ENCODE assay signal across 28 cellular contexts in the genomic region with DNA sequence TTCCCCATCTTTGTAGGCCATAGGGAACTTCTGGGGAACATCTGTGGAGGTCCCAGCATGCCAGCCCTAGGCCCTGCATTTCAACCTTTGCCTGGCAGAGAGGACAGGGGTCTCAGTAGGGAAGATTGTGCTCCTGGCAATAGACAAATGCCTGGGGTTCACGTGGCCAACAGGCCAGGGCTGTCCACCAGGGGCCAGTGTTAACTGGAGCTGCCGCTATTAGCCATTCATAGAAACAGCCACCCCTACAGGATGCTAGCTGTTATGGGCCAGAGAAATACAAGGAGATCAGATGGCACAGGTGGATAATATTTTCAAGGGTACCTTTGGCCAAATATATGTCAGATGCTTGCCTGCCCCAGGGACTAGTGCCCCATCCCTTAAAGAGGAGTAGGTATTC.
"Had no signal": no experiment of that assay in that cellular context is flagged by ENCODE, and none has a peak within 500 bp of the region (broad histone marks: within the 10 kb centered on the region; RNA-seq: fewer than 3 reads in every experiment).

No MANE protein-coding gene starts in this region.

- H3K27ac Mint-ChIP-seq: activated B cell treated with CpG ODN at 0.5 μM for 24 hours; activated CD4-positive, alpha-beta memory T cell treated with anti-CD3 and anti-CD28 coated beads for 36 hours; activated naive CD4-positive, alpha-beta T cell treated with anti-CD3 and anti-CD28 coated beads for 36 hours; activated naive CD8-positive, alpha-beta T cell treated with anti-CD3 and anti-CD28 coated beads, Interleukin-2, amount 10 ng/mL, durations not matched to agents 7 days and 5 days; activated T-cell treated with anti-CD3 and anti-CD28 coated beads, Interleukin-2, amount 50 U/mL, for 72 hours; dendritic cell treated with granulocyte-macrophage colony-stimulating factor and Interleukin-4, amounts not matched to agents 40 ng/mL and 50 ng/mL, for 4 days; mesothelial cell of epicardium; natural killer cell; stimulated activated naive CD8-positive, alpha-beta T cell treated with anti-CD3 and anti-CD28 coated beads, Interleukin-15, Interleukin-2, amounts not matched to agents 100 ng/mL and 50 ng/mL, for 24 hours; T-helper 1 cell treated with Interleukin-12 subunit alpha and Interleukin-12 subunit beta and Interleukin-4 antibody, amounts not matched to agents 30 μg/mL and 1 μg/mL, for 36 hours had no signal

- H3K4me1 ChIP-seq: esophagus muscularis mucosa, left lung, prostate gland, thyroid gland, upper lobe of right lung had no signal

- H3K4me3 ChIP-seq: cardiac muscle cell, esophagus muscularis mucosa, heart left ventricle, left lung, lung, ovary, prostate gland, right atrium auricular region, thyroid gland, upper lobe of right lung had no signal

- H3K36me3 ChIP-seq: cardiac muscle cell, esophagus muscularis mucosa, heart left ventricle, left lung, ovary, prostate gland, right atrium auricular region, thyroid gland, upper lobe of right lung had no signal

- ATAC-seq: activated T-cell treated with anti-CD3 and anti-CD28 coated beads, Interleukin-2, amount 50 U/mL, for 72 hours; heart left ventricle; left lung; natural killer cell; upper lobe of right lung had no signal

- H3K4me1 Mint-ChIP-seq: activated B cell treated with CpG ODN at 0.5 μM for 24 hours; activated naive CD8-positive, alpha-beta T cell treated with anti-CD3 and anti-CD28 coated beads, Interleukin-2, amount 10 ng/mL, durations not matched to agents 7 days and 5 days; mesothelial cell of epicardium; natural killer cell had no signal

- H3K4me3 Mint-ChIP-seq: activated B cell treated with CpG ODN at 0.5 μM for 24 hours; activated CD4-positive, alpha-beta memory T cell treated with anti-CD3 and anti-CD28 coated beads for 36 hours; activated naive CD4-positive, alpha-beta T cell treated with anti-CD3 and anti-CD28 coated beads for 36 hours; activated naive CD8-positive, alpha-beta T cell treated with anti-CD3 and anti-CD28 coated beads, Interleukin-2, amount 10 ng/mL, durations not matched to agents 7 days and 5 days; activated T-cell treated with anti-CD3 and anti-CD28 coated beads, Interleukin-2, amount 50 U/mL, for 72 hours; dendritic cell treated with granulocyte-macrophage colony-stimulating factor and Interleukin-4, amounts not matched to agents 40 ng/mL and 50 ng/mL, for 4 days; mesothelial cell of epicardium; natural killer cell; stimulated activated naive CD8-positive, alpha-beta T cell treated with anti-CD3 and anti-CD28 coated beads, Interleukin-15, Interleukin-2, amounts not matched to agents 100 ng/mL and 50 ng/mL, for 24 hours; T-helper 1 cell treated with Interleukin-12 subunit alpha and Interleukin-12 subunit beta and Interleukin-4 antibody, amounts not matched to agents 30 μg/mL and 1 μg/mL, for 36 hours had no signal

- H3K36me3 Mint-ChIP-seq: activated CD4-positive, alpha-beta memory T cell treated with anti-CD3 and anti-CD28 coated beads for 36 hours; activated naive CD8-positive, alpha-beta T cell treated with anti-CD3 and anti-CD28 coated beads, Interleukin-2, amount 10 ng/mL, durations not matched to agents 7 days and 5 days; mesothelial cell of epicardium; natural killer cell had no signal

- DNase-seq: activated B cell treated with CpG ODN at 0.5 μM for 24 hours; activated CD4-positive, alpha-beta memory T cell treated with anti-CD3 and anti-CD28 coated beads for 36 hours; activated CD4-positive, alpha-beta T cell treated with anti-CD3 and anti-CD28 coated beads for 48 hours; activated effector memory CD4-positive, alpha-beta T cell treated with Interleukin-2 at 50 U/mL for 16 hours; activated naive CD4-positive, alpha-beta T cell treated with anti-CD3 and anti-CD28 coated beads for 36 hours; activated naive CD8-positive, alpha-beta T cell treated with anti-CD3 and anti-CD28 coated beads, Interleukin-2, amount 10 ng/mL, durations not matched to agents 7 days and 5 days; activated T-cell treated with anti-CD3 and anti-CD28 coated beads, Interleukin-2, amount 50 U/mL, for 72 hours; amniotic stem cell; effector CD8-positive, alpha-beta T cell; heart left ventricle; left lung; natural killer cell; ovary; stimulated activated CD4-positive, alpha-beta T cell treated with anti-CD3 and anti-CD28 coated beads, Interleukin-12 subunit alpha, Interleukin-12 subunit beta, amount 100 ng/mL, for 4 hours; stimulated activated CD4-positive, alpha-beta T cell treated with anti-CD3 and anti-CD28 coated beads, Interleukin-4, amount 100 ng/mL, for 4 hours; substantia nigra; T1000; thyroid gland; upper lobe of right lung had no signal

- H3K27me3 Mint-ChIP-seq: activated B cell treated with CpG ODN at 0.5 μM for 24 hours; activated CD4-positive, alpha-beta memory T cell treated with anti-CD3 and anti-CD28 coated beads for 36 hours; activated naive CD8-positive, alpha-beta T cell treated with anti-CD3 and anti-CD28 coated beads, Interleukin-2, amount 10 ng/mL, durations not matched to agents 7 days and 5 days; dendritic cell treated with granulocyte-macrophage colony-stimulating factor and Interleukin-4, amounts not matched to agents 40 ng/mL and 50 ng/mL, for 4 days; stimulated activated naive CD8-positive, alpha-beta T cell treated with anti-CD3 and anti-CD28 coated beads, Interleukin-15, Interleukin-2, amounts not matched to agents 100 ng/mL and 50 ng/mL, for 24 hours had no signal

- H3K9me3 Mint-ChIP-seq: activated CD4-positive, alpha-beta memory T cell treated with anti-CD3 and anti-CD28 coated beads for 36 hours; activated naive CD4-positive, alpha-beta T cell treated with anti-CD3 and anti-CD28 coated beads for 36 hours; mesothelial cell of epicardium had no signal

- H3K9me3 ChIP-seq: esophagus muscularis mucosa, left lung, ovary, prostate gland, right atrium auricular region, thyroid gland, upper lobe of right lung had no signal

- H3K27me3 ChIP-seq: cardiac muscle cell, esophagus muscularis mucosa, heart left ventricle, left lung, ovary, right atrium auricular region, thyroid gland, upper lobe of right lung had no signal

- H3K27ac ChIP-seq: cardiac muscle cell, esophagus muscularis mucosa, heart left ventricle, left lung, ovary, prostate gland, right atrium auricular region, thyroid gland, upper lobe of right lung had no signal
